ENCODE assay signal across 9 cellular contexts in genomic region chr6:109349419-109349987, GRCh38. TPM values are rescaled to one million over a fixed set of nuclear protein-coding genes. Genes with fewer than 3 reads are reported as not detected.
DNase-seq lines count a peak whose midpoint lies in the region; ATAC-seq and TF ChIP-seq lines count a peak whose summit lies in the region.
"Had no signal": no experiment of that assay in that cellular context is flagged by ENCODE, and none has a peak within 500 bp of the region (broad histone marks: within the 10 kb centered on the region; RNA-seq: fewer than 3 reads in every experiment).

No MANE protein-coding gene starts in this region.

- no peak overlapping the region for H3K27ac Mint-ChIP-seq in osteocyte (ENCODE audit: unreplicated experiment)

- H3K27me3 Mint-ChIP-seq in osteocyte (ENCODE audit: unreplicated experiment): no peaks in the 10 kb centered on the region

- peaks cover 9% of the 10 kb centered on the region for H3K4me1 Mint-ChIP-seq in osteocyte (ENCODE audit: unreplicated experiment)

- peaks cover 5% of the 10 kb centered on the region for H3K36me3 Mint-ChIP-seq in osteocyte (ENCODE audit: unreplicated experiment)

- ATAC-seq in HG02798 (IDR thresholded peaks at IDR 0.05; ENCODE audit: poor library complexity, unreplicated experiment) (no peak), GM21526 (IDR thresholded peaks at IDR 0.05; ENCODE audit: low FRiP score, unreplicated experiment) (no peak)

- H3K9me3 Mint-ChIP-seq in osteocyte (ENCODE audit: unreplicated experiment): no peaks in the 10 kb centered on the region

- H3K4me3 Mint-ChIP-seq in osteocyte (ENCODE audit: unreplicated experiment): no peak overlapping the region

- TF ChIP-seq CTCF in osteocyte (IDR thresholded peaks at IDR 0.05): no peak

- DNase-seq in DMS53 (lab: John Stamatoyannopoulos, UW): peak; percentile 87
- DNase-seq in NCI-H226: peak; percentile 68
- peak; percentile 59 for DNase-seq in dermis blood vessel endothelial cell
- peak; percentile 32 for DNase-seq in myocyte (ENCODE audit: low read depth)
- no peak for DNase-seq in stimulated activated CD4-positive, alpha-beta T cell treated with anti-CD3 and anti-CD28 coated beads, Interleukin-15, amount 100 ng/mL, for 24 hours
- no peak for DNase-seq in osteocyte (ENCODE audit: extremely low spot score, unreplicated experiment)
- DNase-seq: NCI-H526 had no signal

RNA-seq across cellular contexts. Expression of gene CD164, which starts 32.8 kb away (rescaled TPM):
- total RNA-seq in dermis blood vessel endothelial cell: 115 and 135 TPM in 2 replicates
- total RNA-seq in myocyte: 161 and 175 TPM in 2 replicates
- polyA plus RNA-seq in myocyte (2012): 79.9 TPM
- total RNA-seq in osteocyte: 286 and 297 TPM in 2 replicates

Comparison
In these comparisons a context has a peak if more than half of its experiments do, and no peak if none do; other contexts are left out.
1. DNase-seq: peak in DMS53 (single experiment), NCI-H226 (single experiment), dermis blood vessel endothelial cell (single experiment) and myocyte (single experiment); none in stimulated activated CD4-positive, alpha-beta T cell treated with anti-CD3 and anti-CD28 coated beads, Interleukin-15, amount 100 ng/mL, for 24 hours (single experiment) and osteocyte (single experiment).